Comparison of ENCODE assay signal across 1 cellular context in the genomic region with DNA sequence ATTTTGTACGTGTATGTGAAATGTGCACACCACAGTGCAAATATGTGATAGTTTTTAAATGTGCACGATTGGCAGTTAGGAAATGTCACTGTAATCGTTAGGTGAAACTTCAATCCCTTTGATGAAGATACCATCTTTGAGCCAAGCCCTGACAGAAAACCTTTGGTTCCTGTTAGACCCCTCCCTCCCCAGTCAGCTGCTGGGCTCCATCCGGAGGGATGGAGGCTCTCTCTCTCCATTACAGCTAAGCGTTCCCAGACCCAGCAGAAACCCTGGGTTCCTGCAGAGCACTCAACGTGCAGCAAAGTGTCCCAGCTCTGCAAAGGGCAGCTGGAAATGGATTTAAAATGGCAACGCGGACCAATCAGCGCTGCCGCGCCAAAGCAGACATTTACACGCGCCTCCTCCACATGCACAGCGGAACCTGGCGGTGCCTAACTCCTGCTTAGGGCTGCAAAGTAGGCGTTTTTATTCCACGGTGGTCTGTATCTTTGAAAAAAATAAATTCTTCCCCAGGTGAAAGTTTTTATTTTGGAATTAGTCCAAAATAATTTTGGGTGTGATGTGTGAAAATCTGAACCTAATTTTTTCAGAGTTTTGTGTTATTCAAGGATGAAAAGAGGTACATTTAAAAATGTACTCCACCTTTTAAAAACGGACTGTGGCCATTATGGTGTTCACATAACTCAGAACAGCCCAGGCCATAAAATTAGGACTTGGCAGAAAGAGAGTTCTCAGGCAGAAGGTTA.
TF ChIP-seq lines count a peak whose summit lies in the region.

No MANE protein-coding gene starts in this region.

TF ChIP-seq in HepG2, 621 proteins besides CTCF, POLR2A, EP300 and RAD21 (continued from another document and continues in another):
- no peak for TF ChIP-seq SP1 (IDR thresholded peaks at IDR 0.05)
- TF ChIP-seq SP1 (CRISPR knock-in tag; IDR thresholded peaks at IDR 0.05): no peak
- TF ChIP-seq, protein P1, sequence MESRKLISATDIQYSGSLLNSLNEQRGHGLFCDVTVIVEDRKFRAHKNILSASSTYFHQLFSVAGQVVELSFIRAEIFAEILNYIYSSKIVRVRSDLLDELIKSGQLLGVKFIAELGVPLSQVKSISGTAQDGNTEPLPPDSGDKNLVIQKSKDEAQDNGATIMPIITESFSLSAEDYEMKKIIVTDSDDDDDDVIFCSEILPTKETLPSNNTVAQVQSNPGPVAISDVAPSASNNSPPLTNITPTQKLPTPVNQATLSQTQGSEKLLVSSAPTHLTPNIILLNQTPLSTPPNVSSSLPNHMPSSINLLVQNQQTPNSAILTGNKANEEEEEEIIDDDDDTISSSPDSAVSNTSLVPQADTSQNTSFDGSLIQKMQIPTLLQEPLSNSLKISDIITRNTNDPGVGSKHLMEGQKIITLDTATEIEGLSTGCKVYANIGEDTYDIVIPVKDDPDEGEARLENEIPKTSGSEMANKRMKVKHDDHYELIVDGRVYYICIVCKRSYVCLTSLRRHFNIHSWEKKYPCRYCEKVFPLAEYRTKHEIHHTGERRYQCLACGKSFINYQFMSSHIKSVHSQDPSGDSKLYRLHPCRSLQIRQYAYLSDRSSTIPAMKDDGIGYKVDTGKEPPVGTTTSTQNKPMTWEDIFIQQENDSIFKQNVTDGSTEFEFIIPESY (CRISPR knock-in tag; IDR thresholded peaks at IDR 0.05): no peak
- TF ChIP-seq, protein P2, sequence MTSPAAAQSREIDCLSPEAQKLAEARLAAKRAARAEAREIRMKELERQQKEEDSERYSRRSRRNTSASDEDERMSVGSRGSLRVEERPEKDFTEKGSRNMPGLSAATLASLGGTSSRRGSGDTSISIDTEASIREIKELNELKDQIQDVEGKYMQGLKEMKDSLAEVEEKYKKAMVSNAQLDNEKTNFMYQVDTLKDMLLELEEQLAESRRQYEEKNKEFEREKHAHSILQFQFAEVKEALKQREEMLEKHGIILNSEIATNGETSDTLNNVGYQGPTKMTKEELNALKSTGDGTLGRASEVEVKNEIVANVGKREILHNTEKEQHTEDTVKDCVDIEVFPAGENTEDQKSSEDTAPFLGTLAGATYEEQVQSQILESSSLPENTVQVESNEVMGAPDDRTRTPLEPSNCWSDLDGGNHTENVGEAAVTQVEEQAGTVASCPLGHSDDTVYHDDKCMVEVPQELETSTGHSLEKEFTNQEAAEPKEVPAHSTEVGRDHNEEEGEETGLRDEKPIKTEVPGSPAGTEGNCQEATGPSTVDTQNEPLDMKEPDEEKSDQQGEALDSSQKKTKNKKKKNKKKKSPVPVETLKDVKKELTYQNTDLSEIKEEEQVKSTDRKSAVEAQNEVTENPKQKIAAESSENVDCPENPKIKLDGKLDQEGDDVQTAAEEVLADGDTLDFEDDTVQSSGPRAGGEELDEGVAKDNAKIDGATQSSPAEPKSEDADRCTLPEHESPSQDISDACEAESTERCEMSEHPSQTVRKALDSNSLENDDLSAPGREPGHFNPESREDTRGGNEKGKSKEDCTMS (CRISPR knock-in tag; conservative IDR thresholded peaks at IDR 0.05): no peak
- TF ChIP-seq PPARG (CRISPR knock-in tag; conservative IDR thresholded peaks at IDR 0.05): peak; percentile 49; the same call in 1 of the 2 replicates
- TF ChIP-seq, protein P3, sequence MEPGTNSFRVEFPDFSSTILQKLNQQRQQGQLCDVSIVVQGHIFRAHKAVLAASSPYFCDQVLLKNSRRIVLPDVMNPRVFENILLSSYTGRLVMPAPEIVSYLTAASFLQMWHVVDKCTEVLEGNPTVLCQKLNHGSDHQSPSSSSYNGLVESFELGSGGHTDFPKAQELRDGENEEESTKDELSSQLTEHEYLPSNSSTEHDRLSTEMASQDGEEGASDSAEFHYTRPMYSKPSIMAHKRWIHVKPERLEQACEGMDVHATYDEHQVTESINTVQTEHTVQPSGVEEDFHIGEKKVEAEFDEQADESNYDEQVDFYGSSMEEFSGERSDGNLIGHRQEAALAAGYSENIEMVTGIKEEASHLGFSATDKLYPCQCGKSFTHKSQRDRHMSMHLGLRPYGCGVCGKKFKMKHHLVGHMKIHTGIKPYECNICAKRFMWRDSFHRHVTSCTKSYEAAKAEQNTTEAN (CRISPR knock-in tag; conservative IDR thresholded peaks at IDR 0.05): peak; percentile 93
- no peak for TF ChIP-seq HMGA1 (CRISPR knock-in tag; conservative IDR thresholded peaks at IDR 0.05)
- TF ChIP-seq MAFG (CRISPR knock-in tag; IDR thresholded peaks at IDR 0.05): no peak
- TF ChIP-seq, protein P4, sequence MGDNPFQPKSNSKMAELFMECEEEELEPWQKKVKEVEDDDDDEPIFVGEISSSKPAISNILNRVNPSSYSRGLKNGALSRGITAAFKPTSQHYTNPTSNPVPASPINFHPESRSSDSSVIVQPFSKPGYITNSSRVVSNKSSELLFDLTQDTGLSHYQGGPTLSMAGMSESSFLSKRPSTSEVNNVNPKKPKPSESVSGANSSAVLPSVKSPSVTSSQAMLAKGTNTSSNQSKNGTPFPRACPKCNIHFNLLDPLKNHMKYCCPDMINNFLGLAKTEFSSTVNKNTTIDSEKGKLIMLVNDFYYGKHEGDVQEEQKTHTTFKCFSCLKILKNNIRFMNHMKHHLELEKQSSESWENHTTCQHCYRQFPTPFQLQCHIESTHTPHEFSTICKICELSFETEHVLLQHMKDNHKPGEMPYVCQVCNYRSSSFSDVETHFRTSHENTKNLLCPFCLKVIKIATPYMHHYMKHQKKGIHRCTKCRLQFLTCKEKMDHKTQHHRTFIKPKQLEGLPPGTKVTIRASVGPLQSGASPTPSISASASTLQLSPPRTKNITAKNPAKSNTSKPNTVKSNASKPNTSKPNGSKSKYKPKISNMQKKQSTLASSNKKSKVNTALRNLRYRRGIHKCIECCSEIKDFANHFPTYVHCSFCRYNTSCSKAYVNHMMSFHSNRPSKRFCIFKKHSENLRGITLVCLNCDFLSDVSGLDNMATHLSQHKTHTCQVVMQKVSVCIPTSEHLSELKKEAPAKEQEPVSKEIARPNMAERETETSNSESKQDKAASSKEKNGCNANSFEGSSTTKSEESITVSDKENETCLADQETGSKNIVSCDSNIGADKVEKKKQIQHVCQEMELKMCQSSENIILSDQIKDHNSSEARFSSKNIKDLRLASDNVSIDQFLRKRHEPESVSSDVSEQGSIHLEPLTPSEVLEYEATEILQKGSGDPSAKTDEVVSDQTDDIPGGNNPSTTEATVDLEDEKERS (CRISPR knock-in tag; IDR thresholded peaks at IDR 0.05): no peak
- TF ChIP-seq ZMYM3 (CRISPR knock-in tag; IDR thresholded peaks at IDR 0.05): no peak
- no peak for TF ChIP-seq FOXA1 (IDR thresholded peaks at IDR 0.05)
- TF ChIP-seq FOXA1 (CRISPR knock-in tag; IDR thresholded peaks at IDR 0.05): no peak
- no peak for TF ChIP-seq ZNF749 (CRISPR knock-in tag; IDR thresholded peaks at IDR 0.05; ENCODE audit: borderline replicate concordance)
- TF ChIP-seq TBP (CRISPR knock-in tag; IDR thresholded peaks at IDR 0.05): no peak
- TF ChIP-seq ZFP36L1 (CRISPR knock-in tag; IDR thresholded peaks at IDR 0.05): 0 out of 2 replicates have a peak, but pooled peaks have one; percentile 42
- TF ChIP-seq BHLHE40 (IDR thresholded peaks at IDR 0.05; ENCODE audit: low read length): no peak
- TF ChIP-seq GATAD1 (CRISPR knock-in tag; IDR thresholded peaks at IDR 0.05): 0 out of 2 replicates have a peak, but pooled peaks have one; percentile 11
- TF ChIP-seq ZNF317 (CRISPR knock-in tag; IDR thresholded peaks at IDR 0.05): no peak
- TF ChIP-seq EHMT2 (IDR thresholded peaks at IDR 0.05; ENCODE audit: borderline replicate concordance, low read depth, low read length): no peak
- TF ChIP-seq, protein P5, sequence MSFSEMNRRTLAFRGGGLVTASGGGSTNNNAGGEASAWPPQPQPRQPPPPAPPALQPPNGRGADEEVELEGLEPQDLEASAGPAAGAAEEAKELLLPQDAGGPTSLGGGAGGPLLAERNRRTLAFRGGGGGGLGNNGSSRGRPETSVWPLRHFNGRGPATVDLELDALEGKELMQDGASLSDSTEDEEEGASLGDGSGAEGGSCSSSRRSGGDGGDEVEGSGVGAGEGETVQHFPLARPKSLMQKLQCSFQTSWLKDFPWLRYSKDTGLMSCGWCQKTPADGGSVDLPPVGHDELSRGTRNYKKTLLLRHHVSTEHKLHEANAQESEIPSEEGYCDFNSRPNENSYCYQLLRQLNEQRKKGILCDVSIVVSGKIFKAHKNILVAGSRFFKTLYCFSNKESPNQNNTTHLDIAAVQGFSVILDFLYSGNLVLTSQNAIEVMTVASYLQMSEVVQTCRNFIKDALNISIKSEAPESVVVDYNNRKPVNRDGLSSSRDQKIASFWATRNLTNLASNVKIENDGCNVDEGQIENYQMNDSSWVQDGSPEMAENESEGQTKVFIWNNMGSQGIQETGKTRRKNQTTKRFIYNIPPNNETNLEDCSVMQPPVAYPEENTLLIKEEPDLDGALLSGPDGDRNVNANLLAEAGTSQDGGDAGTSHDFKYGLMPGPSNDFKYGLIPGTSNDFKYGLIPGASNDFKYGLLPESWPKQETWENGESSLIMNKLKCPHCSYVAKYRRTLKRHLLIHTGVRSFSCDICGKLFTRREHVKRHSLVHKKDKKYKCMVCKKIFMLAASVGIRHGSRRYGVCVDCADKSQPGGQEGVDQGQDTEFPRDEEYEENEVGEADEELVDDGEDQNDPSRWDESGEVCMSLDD (CRISPR knock-in tag; IDR thresholded peaks at IDR 0.05; ENCODE audit: borderline replicate concordance): no peak
- no peak for TF ChIP-seq CBFB (CRISPR knock-in tag; IDR thresholded peaks at IDR 0.05)
- TF ChIP-seq, protein P6, sequence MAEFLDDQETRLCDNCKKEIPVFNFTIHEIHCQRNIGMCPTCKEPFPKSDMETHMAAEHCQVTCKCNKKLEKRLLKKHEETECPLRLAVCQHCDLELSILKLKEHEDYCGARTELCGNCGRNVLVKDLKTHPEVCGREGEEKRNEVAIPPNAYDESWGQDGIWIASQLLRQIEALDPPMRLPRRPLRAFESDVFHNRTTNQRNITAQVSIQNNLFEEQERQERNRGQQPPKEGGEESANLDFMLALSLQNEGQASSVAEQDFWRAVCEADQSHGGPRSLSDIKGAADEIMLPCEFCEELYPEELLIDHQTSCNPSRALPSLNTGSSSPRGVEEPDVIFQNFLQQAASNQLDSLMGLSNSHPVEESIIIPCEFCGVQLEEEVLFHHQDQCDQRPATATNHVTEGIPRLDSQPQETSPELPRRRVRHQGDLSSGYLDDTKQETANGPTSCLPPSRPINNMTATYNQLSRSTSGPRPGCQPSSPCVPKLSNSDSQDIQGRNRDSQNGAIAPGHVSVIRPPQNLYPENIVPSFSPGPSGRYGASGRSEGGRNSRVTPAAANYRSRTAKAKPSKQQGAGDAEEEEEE (CRISPR knock-in tag; IDR thresholded peaks at IDR 0.05; ENCODE audit: borderline replicate concordance): no peak
- 0 out of 2 replicates have a peak, but pooled peaks have one; percentile 53 for TF ChIP-seq ZZZ3 (CRISPR knock-in tag; IDR thresholded peaks at IDR 0.05; ENCODE audit: borderline replicate concordance)
- no peak for TF ChIP-seq TP53 (CRISPR knock-in tag; conservative IDR thresholded peaks at IDR 0.05)
- no peak for TF ChIP-seq ZNF441 (CRISPR knock-in tag; IDR thresholded peaks at IDR 0.05; ENCODE audit: borderline replicate concordance)
- no peak for TF ChIP-seq ZFAT (CRISPR knock-in tag; conservative IDR thresholded peaks at IDR 0.05)
- TF ChIP-seq, protein P7, sequence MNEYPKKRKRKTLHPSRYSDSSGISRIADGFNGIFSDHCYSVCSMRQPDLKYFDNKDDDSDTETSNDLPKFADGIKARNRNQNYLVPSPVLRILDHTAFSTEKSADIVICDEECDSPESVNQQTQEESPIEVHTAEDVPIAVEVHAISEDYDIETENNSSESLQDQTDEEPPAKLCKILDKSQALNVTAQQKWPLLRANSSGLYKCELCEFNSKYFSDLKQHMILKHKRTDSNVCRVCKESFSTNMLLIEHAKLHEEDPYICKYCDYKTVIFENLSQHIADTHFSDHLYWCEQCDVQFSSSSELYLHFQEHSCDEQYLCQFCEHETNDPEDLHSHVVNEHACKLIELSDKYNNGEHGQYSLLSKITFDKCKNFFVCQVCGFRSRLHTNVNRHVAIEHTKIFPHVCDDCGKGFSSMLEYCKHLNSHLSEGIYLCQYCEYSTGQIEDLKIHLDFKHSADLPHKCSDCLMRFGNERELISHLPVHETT (CRISPR knock-in tag; conservative IDR thresholded peaks at IDR 0.05): 0 out of 2 replicates have a peak, but pooled peaks have one; percentile 42
- TF ChIP-seq PHF5A (CRISPR knock-in tag; IDR thresholded peaks at IDR 0.05; ENCODE audit: low read depth, unreplicated experiment): no peak
- TF ChIP-seq FOXJ3 (CRISPR knock-in tag; IDR thresholded peaks at IDR 0.05; ENCODE audit: borderline replicate concordance): no peak
- TF ChIP-seq RBFOX2 (IDR thresholded peaks at IDR 0.05; ENCODE audit: low read depth, low read length): no peak
- TF ChIP-seq NFKB2 (CRISPR knock-in tag; IDR thresholded peaks at IDR 0.05; ENCODE audit: borderline replicate concordance): peak; percentile 32; the same call in 1 of the 2 replicates
- no peak for TF ChIP-seq SMARCE1 (IDR thresholded peaks at IDR 0.05; ENCODE audit: borderline replicate concordance)
- TF ChIP-seq ZNF382 (CRISPR knock-in tag; IDR thresholded peaks at IDR 0.05; ENCODE audit: borderline replicate concordance): no peak
- TF ChIP-seq ATAD3A (CRISPR knock-in tag; IDR thresholded peaks at IDR 0.05): no peak
- no peak for TF ChIP-seq ZNF850 (CRISPR knock-in tag; conservative IDR thresholded peaks at IDR 0.05)
- TF ChIP-seq, protein P8, sequence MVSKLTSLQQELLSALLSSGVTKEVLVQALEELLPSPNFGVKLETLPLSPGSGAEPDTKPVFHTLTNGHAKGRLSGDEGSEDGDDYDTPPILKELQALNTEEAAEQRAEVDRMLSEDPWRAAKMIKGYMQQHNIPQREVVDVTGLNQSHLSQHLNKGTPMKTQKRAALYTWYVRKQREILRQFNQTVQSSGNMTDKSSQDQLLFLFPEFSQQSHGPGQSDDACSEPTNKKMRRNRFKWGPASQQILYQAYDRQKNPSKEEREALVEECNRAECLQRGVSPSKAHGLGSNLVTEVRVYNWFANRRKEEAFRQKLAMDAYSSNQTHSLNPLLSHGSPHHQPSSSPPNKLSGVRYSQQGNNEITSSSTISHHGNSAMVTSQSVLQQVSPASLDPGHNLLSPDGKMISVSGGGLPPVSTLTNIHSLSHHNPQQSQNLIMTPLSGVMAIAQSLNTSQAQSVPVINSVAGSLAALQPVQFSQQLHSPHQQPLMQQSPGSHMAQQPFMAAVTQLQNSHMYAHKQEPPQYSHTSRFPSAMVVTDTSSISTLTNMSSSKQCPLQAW (CRISPR knock-in tag; IDR thresholded peaks at IDR 0.05): peak; percentile 59; the same call in 1 of the 2 replicates
- TF ChIP-seq ZNF501 (CRISPR knock-in tag; IDR thresholded peaks at IDR 0.05): peak; percentile 43; the same call in 1 of the 2 replicates
- peak; percentile 58; the same call in 1 of the 2 replicates for TF ChIP-seq ZNF792 (CRISPR knock-in tag; IDR thresholded peaks at IDR 0.05)
- TF ChIP-seq ZNF598 (CRISPR knock-in tag; IDR thresholded peaks at IDR 0.05; ENCODE audit: borderline replicate concordance): no peak
- TF ChIP-seq NFE2 (CRISPR knock-in tag; IDR thresholded peaks at IDR 0.05): no peak
- TF ChIP-seq TCF7 (IDR thresholded peaks at IDR 0.05; ENCODE audit: low read depth): 0 out of 2 replicates have a peak, but pooled peaks have one; percentile 42
- TF ChIP-seq ZNF136 (CRISPR knock-in tag; IDR thresholded peaks at IDR 0.05; ENCODE audit: low read depth): no peak
- no peak for TF ChIP-seq IKZF1 (IDR thresholded peaks at IDR 0.05)
- peak; percentile 24; the same call in 1 of the 2 replicates for TF ChIP-seq ELF3 (CRISPR knock-in tag; IDR thresholded peaks at IDR 0.05)
- TF ChIP-seq, protein P9, sequence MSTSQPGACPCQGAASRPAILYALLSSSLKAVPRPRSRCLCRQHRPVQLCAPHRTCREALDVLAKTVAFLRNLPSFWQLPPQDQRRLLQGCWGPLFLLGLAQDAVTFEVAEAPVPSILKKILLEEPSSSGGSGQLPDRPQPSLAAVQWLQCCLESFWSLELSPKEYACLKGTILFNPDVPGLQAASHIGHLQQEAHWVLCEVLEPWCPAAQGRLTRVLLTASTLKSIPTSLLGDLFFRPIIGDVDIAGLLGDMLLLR (CRISPR knock-in tag; IDR thresholded peaks at IDR 0.05): no peak
